In genomic region chr1:237760981-237761380, GRCh38 we compare ENCODE assay signal across 17 cellular contexts.
"Had no signal": no experiment of that assay in that cellular context is flagged by ENCODE, and none has a peak within 500 bp of the region (broad histone marks: within the 10 kb centered on the region; RNA-seq: fewer than 3 reads in every experiment).

No MANE protein-coding gene starts in this region.

- H3K27ac ChIP-seq: dorsolateral prefrontal cortex, epithelial cell of prostate, neutrophil, spleen, upper lobe of right lung had no signal

- H3K36me3 ChIP-seq: neutrophil, spleen, upper lobe of right lung had no signal

- DNase-seq: activated gamma-delta T cell treated with Interleukin-2 at 50 U/mL for 16 hours; activated T-cell treated with anti-CD3 and anti-CD28 coated beads, Interleukin-2, amount 50 U/mL, for 1 hour; aorta; dorsolateral prefrontal cortex; effector memory CD8-positive, alpha-beta T cell; hippocampal formation; kidney glomerular epithelial cell; spleen; stimulated activated CD4-positive, alpha-beta T cell treated with anti-CD3 and anti-CD28 coated beads, Interleukin-4, amount 100 ng/mL, for 24 hours; stimulated activated naive CD8-positive, alpha-beta T cell treated with anti-CD3 and anti-CD28 coated beads, Interleukin-15, Interleukin-2, amounts not matched to agents 100 U/mL and 50 U/mL, for 24 hours; T-helper 1 cell; upper lobe of right lung had no signal

- H3K27me3 ChIP-seq: dorsolateral prefrontal cortex, neutrophil, spleen, upper lobe of right lung had no signal

- H3K4me3 ChIP-seq: dorsolateral prefrontal cortex, spleen, upper lobe of right lung had no signal

- H3K9me3 ChIP-seq: neutrophil, spleen, upper lobe of right lung had no signal

- FAIRE-seq: colon had no signal

- H3K4me1 ChIP-seq: spleen, upper lobe of right lung had no signal

- ATAC-seq: effector memory CD8-positive, alpha-beta T cell; natural killer cell treated with Interleukin-12 subunit alpha and Interleukin-12 subunit beta and Interleukin-15 and Interleukin-18, amount 100 ng/mL, for 72 hours; SK-N-SH treated with all-trans-retinoic acid at 6 μM for 48 hours; stimulated activated naive CD8-positive, alpha-beta T cell treated with anti-CD3 and anti-CD28 coated beads, Interleukin-15, Interleukin-2, amounts not matched to agents 100 U/mL and 50 U/mL, for 24 hours; upper lobe of right lung had no signal
